Comparison of ENCODE assay signal across 25 cellular contexts in genomic region chr16:88072571-88073001, GRCh38.
DNase-seq lines count a peak whose midpoint lies in the region; ATAC-seq and TF ChIP-seq lines count a peak whose summit lies in the region.
"Had no signal": no experiment of that assay in that cellular context is flagged by ENCODE, and none has a peak within 500 bp of the region (broad histone marks: within the 10 kb centered on the region; RNA-seq: fewer than 3 reads in every experiment).

No MANE protein-coding gene starts in this region.

- no peak overlapping the region for H3K4me3 Mint-ChIP-seq in activated naive CD8-positive, alpha-beta T cell treated with anti-CD3 and anti-CD28 coated beads, Interleukin-2, amount 50 U/mL, for 24 hours
- H3K4me3 Mint-ChIP-seq: CD4-positive, alpha-beta T cell; HFFc6 had no signal

- H3K4me1 Mint-ChIP-seq in activated naive CD8-positive, alpha-beta T cell treated with anti-CD3 and anti-CD28 coated beads, Interleukin-2, amount 50 U/mL, for 24 hours, result peaks cover 9% of the 10 kb centered on the region

- ATAC-seq in left ventricle myocardium superior, result no peak
- ATAC-seq in Right ventricle myocardium inferior, result no peak
- peak; percentile 16 for ATAC-seq in left lobe of liver
- ATAC-seq in activated naive CD8-positive, alpha-beta T cell treated with anti-CD3 and anti-CD28 coated beads, Interleukin-2, amount 50 U/mL, for 24 hours, result no peak
- ATAC-seq in HG02571 (IDR thresholded peaks at IDR 0.05; ENCODE audit: unreplicated experiment), result no peak
- ATAC-seq: GM12878, Panc1 had no signal

- H3K9me3 ChIP-seq in spleen, result no peaks in the 10 kb centered on the region
- H3K9me3 ChIP-seq: BE2C, HAP-1, SK-N-SH had no signal

- H3K36me3 ChIP-seq in spleen, result peaks cover 0 to 100% (median 59%) of the 10 kb centered on the region in 6 donors

- H3K4me1 ChIP-seq in spleen, result peaks cover 0 to 36% (median 17%) of the 10 kb centered on the region in 6 donors
- H3K4me1 ChIP-seq: HAP-1 had no signal

- intact Hi-C loops in left ventricle myocardium superior (cut with micrococcal nuclease), result no loop called here
- intact Hi-C loops in Right ventricle myocardium inferior (cut with DNase I), result no loop called here
- intact Hi-C loops in spleen (cut with DNase I; ENCODE audit: low total_unique reads), result no loop called here

- peak; percentile 12 for DNase-seq in left ventricle myocardium superior
- no peak for DNase-seq in Right ventricle myocardium inferior (ENCODE audit: missing footprints)
- peak; percentile 89 for DNase-seq in cerebellar cortex (ENCODE audit: low spot score)
- no peak for DNase-seq in left lobe of liver (ENCODE audit: low spot score)
- peak; percentile 67 for DNase-seq in spleen
- no peak for DNase-seq in activated naive CD8-positive, alpha-beta T cell treated with anti-CD3 and anti-CD28 coated beads, Interleukin-2, amount 50 U/mL, for 24 hours
- DNase-seq in NCI-H524 treated with DMSO at 0.1 percent for 48 hours (lab: John Stamatoyannopoulos, UW), result no peak
- DNase-seq: 8988T; ACHN; BE2C; CD4-positive, alpha-beta T cell; HFFc6; IMR-90; KG1; MM.1S; NCI-H2029 treated with DMSO at 0.1 percent for 48 hours; NCI-H446 treated with DMSO at 0.1 percent for 48 hours; NCI-H69; SK-N-SH; SW 1271 had no signal

- H3K27me3 ChIP-seq in spleen (replicated peaks in 1 of 7), result no peaks in the 10 kb centered on the region
- H3K27me3 ChIP-seq: BE2C had no signal

- no peaks in the 10 kb centered on the region for H3K9me3 Mint-ChIP-seq in activated naive CD8-positive, alpha-beta T cell treated with anti-CD3 and anti-CD28 coated beads, Interleukin-2, amount 50 U/mL, for 24 hours
- H3K9me3 Mint-ChIP-seq: CD4-positive, alpha-beta T cell; HFFc6 had no signal

- H3K27ac ChIP-seq in spleen, result no peak overlapping the region
- H3K27ac ChIP-seq: RWPE1 had no signal

- WGBS in spleen, 5 donors, result 94 to 100% (median 96%) methylated on average over 3 to 23 of the region's 23 CpGs

- TF ChIP-seq CTCF in spleen (IDR thresholded peaks at IDR 0.05 in 8 of 11, conservative IDR thresholded peaks at IDR 0.05 in 3 of 11), result no peak

- H3K27ac Mint-ChIP-seq in activated naive CD8-positive, alpha-beta T cell treated with anti-CD3 and anti-CD28 coated beads, Interleukin-2, amount 50 U/mL, for 24 hours, result no peak overlapping the region
- H3K27ac Mint-ChIP-seq: CD4-positive, alpha-beta T cell; HFFc6 had no signal

- no peak overlapping the region for H3K4me3 ChIP-seq in spleen
- H3K4me3 ChIP-seq: GM12878, HAP-1 had no signal

- H3K27me3 Mint-ChIP-seq in activated naive CD8-positive, alpha-beta T cell treated with anti-CD3 and anti-CD28 coated beads, Interleukin-2, amount 50 U/mL, for 24 hours, result no peaks in the 10 kb centered on the region
- H3K27me3 Mint-ChIP-seq: CD4-positive, alpha-beta T cell had no signal

- H3K36me3 Mint-ChIP-seq in activated naive CD8-positive, alpha-beta T cell treated with anti-CD3 and anti-CD28 coated beads, Interleukin-2, amount 50 U/mL, for 24 hours (ENCODE audit: low read depth), result peaks cover 9% of the 10 kb centered on the region

- no peak for TF ChIP-seq POLR2A in spleen (IDR thresholded peaks at IDR 0.05)

Comparison
In these comparisons a context has a peak if more than half of its experiments do, and no peak if none do; other contexts are left out.
1. DNase-seq: peak in left ventricle myocardium superior (single experiment), cerebellar cortex (single experiment) and spleen (single experiment); none in Right ventricle myocardium inferior (single experiment), left lobe of liver (single experiment), activated naive CD8-positive, alpha-beta T cell treated with anti-CD3 and anti-CD28 coated beads, Interleukin-2, amount 50 U/mL, for 24 hours (single experiment) and NCI-H524 treated with DMSO at 0.1 percent for 48 hours (single experiment).